8 cellular contexts compared by ENCODE assay signal in the genomic region with DNA sequence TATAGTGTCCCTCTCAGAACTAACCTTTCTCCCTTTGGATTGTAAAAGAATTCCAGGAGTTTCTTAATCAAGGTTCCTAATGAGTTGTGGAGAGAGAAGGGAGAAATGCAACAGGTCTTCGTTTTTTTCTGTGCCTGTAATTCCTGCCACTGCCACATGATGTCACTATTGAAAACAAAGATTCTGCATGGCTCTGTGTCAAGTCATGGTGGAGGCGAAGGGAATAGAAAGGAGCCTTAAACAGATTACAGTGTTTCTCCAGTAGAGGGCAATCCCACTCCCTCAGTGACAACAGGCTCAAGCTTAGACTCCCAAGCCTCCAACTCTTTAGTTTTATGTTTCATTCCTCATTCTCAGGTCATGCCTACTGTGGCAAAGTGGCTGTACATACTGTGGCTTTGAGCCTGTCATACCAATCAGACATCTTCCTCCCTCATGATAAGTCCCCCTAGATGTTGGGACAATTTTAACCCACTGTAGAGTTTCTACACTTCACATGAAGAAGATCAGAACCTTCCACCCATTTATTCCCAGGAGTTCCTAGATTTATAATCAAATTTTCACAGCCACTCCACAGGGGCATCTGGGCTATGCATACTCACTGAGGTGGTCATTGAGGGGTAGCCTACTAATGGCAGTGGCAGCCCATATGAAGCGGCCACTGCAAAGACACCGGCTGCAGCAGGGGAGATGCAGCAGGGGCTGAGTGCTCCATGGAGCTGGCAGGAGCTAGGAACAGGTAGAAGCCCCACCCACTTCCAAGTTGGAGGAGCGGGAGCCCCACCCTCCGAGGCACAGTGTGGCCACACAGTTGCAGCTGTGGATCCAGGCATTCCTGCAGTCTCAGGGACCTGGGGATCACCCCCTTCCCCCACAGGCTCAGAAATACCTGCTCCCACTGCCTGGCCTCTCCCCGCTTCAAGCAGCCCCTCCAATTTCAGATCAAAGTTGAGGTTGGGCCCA.
A peak's percentile ranks its signal among the peaks of the same experiment; 100 is the strongest.
DNase-seq lines count a peak whose midpoint lies in the region; ATAC-seq, FAIRE-seq and TF ChIP-seq lines count a peak whose summit lies in the region.

No MANE protein-coding gene starts in this region.

- no peak for DNase-seq in D721Med (ENCODE audit: insufficient read length, low spot score)
- peak; percentile 84 for DNase-seq in NCI-H82 treated with DMSO at 0.1 percent for 48 hours (lab: John Stamatoyannopoulos, UW; ENCODE audit: unreplicated experiment)
- peak; percentile 11 for DNase-seq in dermis blood vessel endothelial cell
- DNase-seq in sciatic nerve (ENCODE audit: low spot score): no peak
- DNase-seq in activated T-helper 2 cell treated with anti-CD3 and anti-CD28 coated beads, Interferon-gamma antibody, Interleukin-2, Interleukin-4, amounts not matched to agents 10 μg/mL and 5 μg/mL and 100 μg/mL, durations not matched to agents 14 hours and 24 hours and 36 hours (ENCODE audit: low spot score): no peak
- DNase-seq in DMS79 treated with DMSO at 0.1 percent for 48 hours (lab: John Stamatoyannopoulos, UW): no peak

- no peaks in the 10 kb centered on the region for H3K4me1 Mint-ChIP-seq in activated T-helper 2 cell treated with anti-CD3 and anti-CD28 coated beads, Interferon-gamma antibody, Interleukin-2, Interleukin-4, amounts not matched to agents 10 μg/mL and 5 μg/mL and 100 μg/mL, durations not matched to agents 14 hours and 24 hours and 36 hours (ENCODE audit: low read depth)

- no peak overlapping the region for H3K27ac Mint-ChIP-seq in activated T-helper 2 cell treated with anti-CD3 and anti-CD28 coated beads, Interferon-gamma antibody, Interleukin-2, Interleukin-4, amounts not matched to agents 10 μg/mL and 5 μg/mL and 100 μg/mL, durations not matched to agents 14 hours and 24 hours and 36 hours

- FAIRE-seq in D721Med (lab: Jason Lieb, UNC): no peak

- no peak overlapping the region for H3K4me3 Mint-ChIP-seq in activated T-helper 2 cell treated with anti-CD3 and anti-CD28 coated beads, Interferon-gamma antibody, Interleukin-2, Interleukin-4, amounts not matched to agents 10 μg/mL and 5 μg/mL and 100 μg/mL, durations not matched to agents 14 hours and 24 hours and 36 hours (ENCODE audit: low read depth)

- H3K9me3 Mint-ChIP-seq in activated T-helper 2 cell treated with anti-CD3 and anti-CD28 coated beads, Interferon-gamma antibody, Interleukin-2, Interleukin-4, amounts not matched to agents 10 μg/mL and 5 μg/mL and 100 μg/mL, durations not matched to agents 14 hours and 24 hours and 36 hours: peaks cover 17% of the 10 kb centered on the region

- ATAC-seq in GM21360 (IDR thresholded peaks at IDR 0.05; ENCODE audit: unreplicated experiment) (peak; percentile 80), sciatic nerve (peak; percentile 45), HG03457 (IDR thresholded peaks at IDR 0.05; ENCODE audit: unreplicated experiment) (no peak)

- peak; percentile 44 for TF ChIP-seq CTCF in D721Med (IDR thresholded peaks at IDR 0.05; ENCODE audit: insufficient read depth, missing control alignments)

- no peaks in the 10 kb centered on the region for H3K36me3 Mint-ChIP-seq in activated T-helper 2 cell treated with anti-CD3 and anti-CD28 coated beads, Interferon-gamma antibody, Interleukin-2, Interleukin-4, amounts not matched to agents 10 μg/mL and 5 μg/mL and 100 μg/mL, durations not matched to agents 14 hours and 24 hours and 36 hours (ENCODE audit: low read depth)

- no peaks in the 10 kb centered on the region for H3K27me3 Mint-ChIP-seq in activated T-helper 2 cell treated with anti-CD3 and anti-CD28 coated beads, Interferon-gamma antibody, Interleukin-2, Interleukin-4, amounts not matched to agents 10 μg/mL and 5 μg/mL and 100 μg/mL, durations not matched to agents 14 hours and 24 hours and 36 hours (ENCODE audit: low read depth)

- intact Hi-C loops in sciatic nerve (cut with DNase I): loop anchor here (5.0 kb wide), 1 partner anchor 1968 kb away; no protein-coding TSS in a partner anchor
- intact Hi-C loops in activated T-helper 2 cell treated with anti-CD3 and anti-CD28 coated beads, Interferon-gamma antibody, Interleukin-2, Interleukin-4, amounts not matched to agents 10 μg/mL and 5 μg/mL and 100 μg/mL, durations not matched to agents 14 hours and 24 hours and 36 hours (cut with micrococcal nuclease): loop anchor here (2.0 kb wide), 1 partner anchor 71 kb away; no protein-coding TSS in a partner anchor

Comparison
In these comparisons a context has a peak if more than half of its experiments do, and no peak if none do; other contexts are left out.
1. DNase-seq: peak in NCI-H82 treated with DMSO at 0.1 percent for 48 hours (single experiment) and dermis blood vessel endothelial cell (single experiment); none in D721Med (single experiment), sciatic nerve (single experiment), activated T-helper 2 cell treated with anti-CD3 and anti-CD28 coated beads, Interferon-gamma antibody, Interleukin-2, Interleukin-4, amounts not matched to agents 10 μg/mL and 5 μg/mL and 100 μg/mL, durations not matched to agents 14 hours and 24 hours and 36 hours (single experiment) and DMS79 treated with DMSO at 0.1 percent for 48 hours (single experiment).